Comparison of ENCODE assay signal across 39 cellular contexts in genomic region chr12:101047652-101048051, GRCh38.
"Had no signal": no experiment of that assay in that cellular context is flagged by ENCODE, and none has a peak within 500 bp of the region (broad histone marks: within the 10 kb centered on the region; RNA-seq: fewer than 3 reads in every experiment).

No MANE protein-coding gene starts in this region.

- H3K4me3 ChIP-seq: adrenal gland, cardiac muscle cell had no signal

- H3K27me3 ChIP-seq: adrenal gland, cardiac muscle cell had no signal

- H3K27me3 Mint-ChIP-seq: activated CD4-positive, alpha-beta memory T cell treated with anti-CD3 and anti-CD28 coated beads, Interleukin-2, amount 10 ng/mL, durations not matched to agents 7 days and 5 days; activated CD4-positive, alpha-beta T cell treated with anti-CD3 and anti-CD28 coated beads for 36 hours; activated CD4-positive, alpha-beta T cell treated with anti-CD3 and anti-CD28 coated beads, Interleukin-2, amount 10 ng/mL, durations not matched to agents 7 days and 5 days; activated T-helper 17 cell treated with anti-CD3 and anti-CD28 coated beads, Interleukin-2, amount 50 U/mL, for 72 hours; brain; central memory CD8-positive, alpha-beta T cell had no signal

- H3K9me3 Mint-ChIP-seq: activated CD4-positive, alpha-beta memory T cell treated with anti-CD3 and anti-CD28 coated beads, Interleukin-2, amount 10 ng/mL, durations not matched to agents 7 days and 5 days; activated CD4-positive, alpha-beta T cell treated with anti-CD3 and anti-CD28 coated beads, Interleukin-2, amount 10 ng/mL, durations not matched to agents 7 days and 5 days; activated naive CD8-positive, alpha-beta T cell treated with anti-CD3 and anti-CD28 coated beads for 36 hours; activated T-cell treated with anti-CD3 and anti-CD28 coated beads, Interleukin-2, amount 50 U/mL, for 4 hours; activated T-cell treated with anti-CD3 and anti-CD28 coated beads, Interleukin-2, amount 50 U/mL, for 72 hours; activated T-helper 1 cell treated with anti-CD3 and anti-CD28 coated beads, Interleukin-12 subunit alpha, Interleukin-12 subunit beta, Interleukin-2, Interleukin-4 antibody, amounts not matched to agents 30 ng/mL and 10 ng/mL and 1 ng/mL, durations not matched to agents 14 hours and 24 hours and 36 hours; brain; central memory CD8-positive, alpha-beta T cell; T-helper 1 cell treated with Interleukin-12 subunit alpha and Interleukin-12 subunit beta and Interleukin-4 antibody, amounts not matched to agents 30 μg/mL and 1 μg/mL, for 36 hours; T-helper 2 cell treated with Interferon-gamma antibody and Interleukin-4, amounts not matched to agents 5 μg/mL and 100 μg/mL, for 36 hours; WTC11 had no signal

- H3K4me3 Mint-ChIP-seq: activated CD4-positive, alpha-beta memory T cell treated with anti-CD3 and anti-CD28 coated beads, Interleukin-2, amount 10 ng/mL, durations not matched to agents 7 days and 5 days; activated CD4-positive, alpha-beta T cell treated with anti-CD3 and anti-CD28 coated beads for 36 hours; activated CD4-positive, alpha-beta T cell treated with anti-CD3 and anti-CD28 coated beads, Interleukin-2, amount 10 ng/mL, durations not matched to agents 7 days and 5 days; activated naive CD4-positive, alpha-beta T cell treated with anti-CD3 and anti-CD28 coated beads for 36 hours; activated naive CD8-positive, alpha-beta T cell treated with anti-CD3 and anti-CD28 coated beads for 36 hours; activated T-cell treated with anti-CD3 and anti-CD28 coated beads, Interleukin-2, amount 50 U/mL, for 4 hours; activated T-cell treated with anti-CD3 and anti-CD28 coated beads, Interleukin-2, amount 50 U/mL, for 72 hours; activated T-helper 1 cell treated with anti-CD3 and anti-CD28 coated beads, Interleukin-12 subunit alpha, Interleukin-12 subunit beta, Interleukin-2, Interleukin-4 antibody, amounts not matched to agents 30 ng/mL and 10 ng/mL and 1 ng/mL, durations not matched to agents 14 hours and 24 hours and 36 hours; activated T-helper 17 cell treated with anti-CD3 and anti-CD28 coated beads, Interleukin-2, amount 50 U/mL, for 72 hours; brain; central memory CD8-positive, alpha-beta T cell; T-helper 1 cell treated with Interleukin-12 subunit alpha and Interleukin-12 subunit beta and Interleukin-4 antibody, amounts not matched to agents 30 μg/mL and 1 μg/mL, for 36 hours; T-helper 2 cell treated with Interferon-gamma antibody and Interleukin-4, amounts not matched to agents 5 μg/mL and 100 μg/mL, for 36 hours; WTC11 had no signal

- H3K27ac Mint-ChIP-seq: activated CD4-positive, alpha-beta memory T cell treated with anti-CD3 and anti-CD28 coated beads, Interleukin-2, amount 10 ng/mL, durations not matched to agents 7 days and 5 days; activated CD4-positive, alpha-beta T cell treated with anti-CD3 and anti-CD28 coated beads for 36 hours; activated CD4-positive, alpha-beta T cell treated with anti-CD3 and anti-CD28 coated beads, Interleukin-2, amount 10 ng/mL, durations not matched to agents 7 days and 5 days; activated naive CD4-positive, alpha-beta T cell treated with anti-CD3 and anti-CD28 coated beads for 36 hours; activated naive CD4-positive, alpha-beta T cell treated with anti-CD3 and anti-CD28 coated beads, Interleukin-2, amount 50 U/mL, for 72 hours; activated naive CD8-positive, alpha-beta T cell treated with anti-CD3 and anti-CD28 coated beads for 36 hours; activated T-cell treated with anti-CD3 and anti-CD28 coated beads, Interleukin-2, amount 50 U/mL, for 72 hours; activated T-helper 1 cell treated with anti-CD3 and anti-CD28 coated beads, Interleukin-12 subunit alpha, Interleukin-12 subunit beta, Interleukin-2, Interleukin-4 antibody, amounts not matched to agents 30 ng/mL and 10 ng/mL and 1 ng/mL, durations not matched to agents 14 hours and 24 hours and 36 hours; activated T-helper 17 cell treated with anti-CD3 and anti-CD28 coated beads, Interleukin-2, amount 50 U/mL, for 72 hours; brain; T-helper 1 cell treated with Interleukin-12 subunit alpha and Interleukin-12 subunit beta and Interleukin-4 antibody, amounts not matched to agents 30 μg/mL and 1 μg/mL, for 36 hours; T-helper 2 cell treated with Interferon-gamma antibody and Interleukin-4, amounts not matched to agents 5 μg/mL and 100 μg/mL, for 36 hours; WTC11 had no signal

- H3K36me3 ChIP-seq: adrenal gland, cardiac muscle cell, WERI-Rb-1 had no signal

- ATAC-seq: activated CD4-positive, alpha-beta T cell treated with anti-CD3 and anti-CD28 coated beads for 36 hours; activated CD4-positive, CD25-positive, alpha-beta regulatory T cell treated with anti-CD3 and anti-CD28 coated beads, Interleukin-2, amount 50 U/mL, for 24 hours; activated naive CD4-positive, alpha-beta T cell treated with anti-CD3 and anti-CD28 coated beads, Interleukin-2, amount 50 U/mL, for 72 hours; activated T-cell treated with anti-CD3 and anti-CD28 coated beads, Interleukin-2, amount 50 U/mL, for 4 hours; activated T-cell treated with anti-CD3 and anti-CD28 coated beads, Interleukin-2, amount 50 U/mL, for 72 hours; activated T-helper 17 cell treated with anti-CD3 and anti-CD28 coated beads, Interleukin-2, amount 50 U/mL, for 72 hours; WTC11 had no signal

- H3K27ac ChIP-seq: adrenal gland, cardiac muscle cell, WERI-Rb-1 had no signal

- H3K9me3 ChIP-seq: adrenal gland had no signal

- H3K36me3 Mint-ChIP-seq: activated naive CD4-positive, alpha-beta T cell treated with anti-CD3 and anti-CD28 coated beads, Interleukin-2, amount 50 U/mL, for 72 hours; activated naive CD8-positive, alpha-beta T cell treated with anti-CD3 and anti-CD28 coated beads for 36 hours; brain; WTC11 had no signal

- DNase-seq: activated CD4-positive, alpha-beta memory T cell treated with anti-CD3 and anti-CD28 coated beads, Interleukin-2, amount 10 ng/mL, durations not matched to agents 7 days and 5 days; activated CD4-positive, alpha-beta T cell treated with anti-CD3 and anti-CD28 coated beads for 1 hour; activated CD4-positive, alpha-beta T cell treated with anti-CD3 and anti-CD28 coated beads for 36 hours; activated CD4-positive, alpha-beta T cell treated with anti-CD3 and anti-CD28 coated beads for 48 hours; activated CD4-positive, alpha-beta T cell treated with anti-CD3 and anti-CD28 coated beads, Interleukin-2, amount 10 ng/mL, durations not matched to agents 7 days and 5 days; activated CD4-positive, alpha-beta T cell treated with anti-CD3 and anti-CD28 coated beads, Interleukin-2, amount 50 U/mL, for 48 hours; activated CD4-positive, CD25-positive, alpha-beta regulatory T cell; activated CD8-positive, alpha-beta memory T cell treated with anti-CD3 and anti-CD28 coated beads, Interleukin-2, amount 50 U/mL, for 4 hours; activated effector memory CD4-positive, alpha-beta T cell treated with anti-CD3 and anti-CD28 coated beads, Interleukin-2, amount 50 U/mL, for 16 hours; activated gamma-delta T cell treated with Interleukin-2 at 50 U/mL for 16 hours; activated naive CD4-positive, alpha-beta T cell; activated naive CD4-positive, alpha-beta T cell treated with anti-CD3 and anti-CD28 coated beads for 36 hours; activated naive CD4-positive, alpha-beta T cell treated with anti-CD3 and anti-CD28 coated beads, Interleukin-2, amount 50 U/mL, for 16 hours; activated naive CD8-positive, alpha-beta T cell treated with anti-CD3 and anti-CD28 coated beads for 36 hours; activated T-cell treated with anti-CD3 and anti-CD28 coated beads for 4 hours; activated T-cell treated with anti-CD3 and anti-CD28 coated beads, Interleukin-2, amount 50 U/mL, for 1 hour; activated T-cell treated with anti-CD3 and anti-CD28 coated beads, Interleukin-2, amount 50 U/mL, for 4 hours; activated T-cell treated with anti-CD3 and anti-CD28 coated beads, Interleukin-2, amount 50 U/mL, for 72 hours; adrenal gland; amniotic stem cell; aorta; caudate nucleus; cerebellar nuclear complex; T-helper 1 cell; T-helper 2 cell; T-helper 9 cell; WERI-Rb-1 had no signal

- FAIRE-seq: bronchial epithelial cell, TTC549 had no signal

- H3K4me1 Mint-ChIP-seq: activated CD4-positive, alpha-beta memory T cell treated with anti-CD3 and anti-CD28 coated beads, Interleukin-2, amount 10 ng/mL, durations not matched to agents 7 days and 5 days; activated CD4-positive, alpha-beta T cell treated with anti-CD3 and anti-CD28 coated beads for 36 hours; activated CD4-positive, alpha-beta T cell treated with anti-CD3 and anti-CD28 coated beads, Interleukin-2, amount 10 ng/mL, durations not matched to agents 7 days and 5 days; activated naive CD8-positive, alpha-beta T cell treated with anti-CD3 and anti-CD28 coated beads for 36 hours; activated T-helper 17 cell treated with anti-CD3 and anti-CD28 coated beads, Interleukin-2, amount 50 U/mL, for 72 hours; central memory CD8-positive, alpha-beta T cell; WTC11 had no signal
